In the genomic region with DNA sequence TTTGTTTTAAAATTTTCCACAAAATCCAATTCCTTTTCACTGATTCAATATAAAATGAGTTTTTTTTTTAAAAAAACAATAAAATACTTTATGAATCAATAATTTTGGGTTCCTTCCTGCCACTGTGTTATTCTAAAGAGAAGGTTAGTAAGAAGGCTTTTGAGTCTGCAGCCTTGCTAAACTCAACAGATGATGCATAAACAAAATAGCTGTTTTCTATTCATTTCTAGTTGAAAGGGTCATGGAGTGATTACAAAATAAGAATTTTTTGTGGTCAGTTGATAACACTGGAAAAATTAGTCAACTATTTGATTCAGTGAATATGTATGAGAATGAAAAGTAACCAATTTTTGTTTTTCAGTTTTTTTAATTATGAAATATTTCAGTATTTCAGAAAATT, we compare ENCODE assay signal across 18 cellular contexts.
"Had no signal": no experiment of that assay in that cellular context is flagged by ENCODE, and none has a peak within 500 bp of the region (broad histone marks: within the 10 kb centered on the region; RNA-seq: fewer than 3 reads in every experiment).

No MANE protein-coding gene starts in this region.

- H3K27ac ChIP-seq: right atrium auricular region, upper lobe of left lung had no signal

- H3K4me3 ChIP-seq: right atrium auricular region, smooth muscle cell, upper lobe of left lung had no signal

- H3K4me1 ChIP-seq: upper lobe of left lung had no signal

- H3K4me2 ChIP-seq: smooth muscle cell had no signal

- H3K36me3 ChIP-seq: right atrium auricular region, upper lobe of left lung had no signal

- DNase-seq: activated CD4-positive, alpha-beta T cell treated with anti-CD3 and anti-CD28 coated beads, Interleukin-2, amount 10 ng/mL, durations not matched to agents 7 days and 5 days; activated CD4-positive, CD25-positive, alpha-beta regulatory T cell; activated naive CD8-positive, alpha-beta T cell treated with anti-CD3 and anti-CD28 coated beads for 36 hours; anterior cingulate cortex; cerebellar nuclear complex; dermis blood vessel endothelial cell; glutamatergic neuron; hypothalamus; kidney glomerular epithelial cell; left ventricle myocardium superior; mesendoderm; occipital lobe; stimulated activated CD4-positive, alpha-beta T cell treated with anti-CD3 and anti-CD28 coated beads, Interleukin-4, amount 100 ng/mL, for 4 hours; stimulated activated CD8-positive, alpha-beta memory T cell treated with anti-CD3 and anti-CD28 coated beads, Interleukin-4, amount 100 ng/mL, for 48 hours; stimulated activated naive CD8-positive, alpha-beta T cell treated with anti-CD3 and anti-CD28 coated beads, Interleukin-15, Interleukin-2, amounts not matched to agents 100 U/mL and 50 U/mL, for 24 hours; upper lobe of left lung had no signal

- H3K27me3 ChIP-seq: right atrium auricular region, upper lobe of left lung had no signal

- H3K9me3 ChIP-seq: right atrium auricular region, upper lobe of left lung had no signal
